ENCODE assay signal across 9 cellular contexts in the genomic region with DNA sequence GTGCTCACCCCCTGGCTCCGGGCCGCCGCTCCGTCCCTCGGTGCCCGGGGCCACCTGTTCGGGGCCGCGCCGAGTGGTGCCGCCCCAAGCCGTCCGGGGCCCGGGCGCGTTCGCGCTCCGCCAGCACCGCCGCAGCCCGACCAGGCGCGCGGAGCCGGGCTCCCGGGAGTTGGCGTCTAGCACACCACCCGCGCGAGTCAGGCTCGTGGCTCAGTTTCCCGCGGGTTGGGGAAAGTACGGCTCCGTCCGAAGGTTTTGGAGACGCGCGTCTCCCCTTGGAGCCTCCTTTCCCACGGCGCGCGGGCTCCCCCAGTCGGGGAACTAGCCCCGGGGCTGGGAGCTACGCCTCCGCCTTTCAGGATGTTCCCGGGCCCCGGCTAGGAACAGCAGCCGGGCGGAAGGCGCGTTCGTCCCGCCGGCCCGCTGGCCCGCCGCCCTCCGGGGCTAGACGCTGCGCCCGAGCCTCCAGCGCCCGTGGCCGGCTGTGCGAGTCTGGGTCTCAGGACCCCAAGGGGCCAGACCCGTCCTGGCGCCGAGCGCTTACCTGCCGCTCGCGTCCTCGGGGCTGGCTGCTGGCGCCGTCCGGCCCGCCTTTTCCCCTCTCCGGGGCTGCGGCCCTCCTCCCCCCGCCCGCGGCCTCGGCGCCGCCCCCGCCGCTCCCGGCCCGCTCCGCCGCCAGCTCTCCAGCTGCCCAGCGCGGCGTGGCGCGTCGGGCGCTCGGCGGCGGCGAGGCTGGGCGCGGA. TPM values are rescaled to one million over a fixed set of nuclear protein-coding genes. Genes with fewer than 3 reads are reported as not detected.
DNase-seq lines count a peak whose midpoint lies in the region; ATAC-seq, FAIRE-seq and TF ChIP-seq lines count a peak whose summit lies in the region.
"Had no signal": no experiment of that assay in that cellular context is flagged by ENCODE, and none has a peak within 500 bp of the region (broad histone marks: within the 10 kb centered on the region; RNA-seq: fewer than 3 reads in every experiment).

Gene ADGRG2 (minus strand): TSS at position 571 of the 743 bp plus-strand sequence. CDS start 53,634 bp downstream, outside the sequence.

- ATAC-seq in gastroesophageal sphincter (peak; percentile 64), GM19463 (IDR thresholded peaks at IDR 0.05; ENCODE audit: unreplicated experiment) (no peak)

- no peaks in the 10 kb centered on the region for H3K9me3 ChIP-seq in gastroesophageal sphincter
- H3K9me3 ChIP-seq in parathyroid adenoma (ENCODE audit: control insufficient read depth, low read length), result no peaks in the 10 kb centered on the region

- peak; percentile 67 for DNase-seq in D341Med (ENCODE audit: low spot score)
- peak; percentile 53 for DNase-seq in NCI-H69 (lab: John Stamatoyannopoulos, UW)
- DNase-seq in stimulated activated naive CD4-positive, alpha-beta T cell (lab: John Stamatoyannopoulos, UW), result no peak
- DNase-seq in stimulated activated CD4-positive, alpha-beta T cell treated with anti-CD3 and anti-CD28 coated beads, Interleukin-4, amount 100 ng/mL, for 24 hours, result no peak
- no peak for DNase-seq in RCC 7860 (ENCODE audit: low spot score)

- peak within 1 kb of the TSS; percentile 36 to 55 for H3K4me3 ChIP-seq in gastroesophageal sphincter
- H3K4me3 ChIP-seq in parathyroid adenoma (ENCODE audit: low read depth, low read length), result peak within 1 kb of the TSS; percentile 52

- H3K27ac ChIP-seq in gastroesophageal sphincter (peak within 1 kb of the TSS in 1 of 4 donors; percentile 51), parathyroid adenoma (peak within 1 kb of the TSS; percentile 71)
- H3K27ac ChIP-seq: HL-60 had no signal

- TF ChIP-seq POLR2A in gastroesophageal sphincter (IDR thresholded peaks at IDR 0.05), result no peak

- TF ChIP-seq CTCF in gastroesophageal sphincter (IDR thresholded peaks at IDR 0.05), result peak in 1 of 4 experiments; percentile 28
- TF ChIP-seq CTCF in parathyroid adenoma (IDR thresholded peaks at IDR 0.05), result peak; percentile 15

- H3K9ac ChIP-seq in parathyroid adenoma, result no peak within 1 kb of the TSS

- WGBS in gastroesophageal sphincter (ENCODE audit: low coverage in 1 of 2), 2 donors, result no CpG with 5 or more reads among the region's 107 CpGs

- no peaks in the 10 kb centered on the region for H3K36me3 ChIP-seq in gastroesophageal sphincter
- H3K36me3 ChIP-seq in parathyroid adenoma (ENCODE audit: control insufficient read depth, insufficient read depth, low read length), result no peaks in the 10 kb centered on the region

- no peak for TF ChIP-seq EP300 in gastroesophageal sphincter (IDR thresholded peaks at IDR 0.05)

- FAIRE-seq in RCC 7860 (lab: Jason Lieb, UNC), result no peak

- peak within 1 kb of the TSS; percentile 73 for H2AFZ ChIP-seq in parathyroid adenoma

- H3K4me2 ChIP-seq in parathyroid adenoma (ENCODE audit: low read length), result peak within 1 kb of the TSS; percentile 61

- H3K27me3 ChIP-seq in gastroesophageal sphincter (peaks cover 23% of the 10 kb centered on the region), parathyroid adenoma (ENCODE audit: control insufficient read depth, insufficient read depth, low read length) (no peaks in the 10 kb centered on the region)

- H3K79me2 ChIP-seq in parathyroid adenoma, result no peaks in the 10 kb centered on the region

- peaks cover 0 to 11% (median 0%) of the 10 kb centered on the region in 3 donors for H3K4me1 ChIP-seq in gastroesophageal sphincter
- peaks cover 13% of the 10 kb centered on the region for H3K4me1 ChIP-seq in parathyroid adenoma

RNA-seq across cellular contexts. Expression of gene ADGRG2, which starts in this region (rescaled TPM):
- 1 to 10 TPM; 1.3 to 3.8 (median 2.0) TPM for total RNA-seq in gastroesophageal sphincter

Comparison
In these comparisons a context has a peak if more than half of its experiments do, and no peak if none do; other contexts are left out.
1. DNase-seq: peak in D341Med (single experiment) and NCI-H69 (single experiment); none in stimulated activated naive CD4-positive, alpha-beta T cell (0 of 6), stimulated activated CD4-positive, alpha-beta T cell treated with anti-CD3 and anti-CD28 coated beads, Interleukin-4, amount 100 ng/mL, for 24 hours (single experiment) and RCC 7860 (single experiment).